8 cellular contexts compared by ENCODE assay signal in the genomic region with DNA sequence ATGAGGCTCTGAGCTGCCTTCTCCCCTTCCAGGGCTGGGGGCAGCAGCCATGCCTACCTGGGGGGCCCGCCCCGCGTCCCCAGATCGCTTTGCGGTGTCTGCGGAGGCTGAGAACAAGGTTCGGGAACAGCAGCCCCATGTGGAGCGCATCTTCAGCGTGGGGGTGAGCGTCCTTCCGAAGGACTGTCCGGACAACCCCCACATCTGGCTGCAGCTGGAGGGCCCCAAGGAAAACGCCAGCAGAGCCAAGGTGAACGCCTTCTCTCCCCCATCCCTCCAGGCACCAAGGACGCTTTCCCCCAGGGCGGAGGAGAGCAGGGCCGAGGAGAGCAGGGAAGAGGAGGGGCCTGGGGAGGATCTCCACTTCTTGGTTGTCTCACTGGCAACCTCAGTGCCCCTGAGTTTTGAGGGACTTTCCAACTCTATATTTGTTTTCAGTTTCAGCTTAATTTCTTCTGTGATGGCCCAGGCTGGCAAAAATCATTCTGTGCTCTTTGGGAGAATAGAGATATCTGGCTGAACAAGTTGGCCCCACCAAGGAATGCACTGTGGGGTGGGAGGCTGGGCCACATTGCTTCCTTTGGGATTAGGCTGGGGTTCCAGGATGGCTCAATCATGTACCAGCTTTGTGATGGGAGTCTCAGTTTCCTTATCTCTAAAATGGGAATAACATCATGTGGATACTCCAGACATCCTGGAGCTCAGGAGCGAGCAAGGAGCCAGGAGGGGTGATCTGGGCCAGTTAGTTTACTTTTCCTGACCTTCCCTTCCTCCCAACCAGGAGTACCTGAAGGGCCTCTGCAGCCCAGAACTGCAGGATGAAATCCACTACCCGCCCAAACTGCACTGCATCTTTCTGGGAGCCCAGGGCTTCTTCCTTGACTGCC. TPM values are rescaled to one million over a fixed set of nuclear protein-coding genes. Genes with fewer than 3 reads are reported as not detected.
A peak's percentile ranks its signal among the peaks of the same experiment; 100 is the strongest.
DNase-seq lines count a peak whose midpoint lies in the region; FAIRE-seq and TF ChIP-seq lines count a peak whose summit lies in the region.

No MANE protein-coding gene starts in this region.

- H3K27ac ChIP-seq in PC-9 (no peak overlapping the region), hepatocyte (peak overlapping the region; percentile 98)

- FAIRE-seq in HTR-8/SVneo (lab: Jason Lieb, UNC), result no peak

- POLR2A ChIA-PET in PC-9 (lab: Charles Lee; ENCODE audit: unreplicated experiment), result interaction anchor here (0.7 to 1.8 kb wide), 4 partner anchors 39 to 189 kb away, joined by 3 to 11 read pairs (median 7); a partner anchor contains a TSS

- H3K79me2 ChIP-seq in PC-9 (ENCODE audit: low read depth), result peaks cover 14% of the 10 kb centered on the region
- H3K79me2 ChIP-seq in hepatocyte, result peaks cover 38% of the 10 kb centered on the region

- 14% methylated on average over 18 of the region's 19 CpGs for WGBS in hepatocyte (ENCODE audit: low lambda C conversion rate, missing lambda C conversion rate)

- H3K36me3 ChIP-seq in PC-9 (ENCODE audit: low read depth), result no peaks in the 10 kb centered on the region
- H3K36me3 ChIP-seq in hepatocyte (replicated peaks; ENCODE audit: insufficient read depth, low read depth), result no peaks in the 10 kb centered on the region

- TF ChIP-seq CTCF in GM20000 (IDR thresholded peaks at IDR 0.05; ENCODE audit: extremely low read depth, missing control alignments), result no peak
- TF ChIP-seq CTCF in PC-9 (conservative IDR thresholded peaks at IDR 0.05), result no peak
- TF ChIP-seq CTCF in hepatocyte (IDR thresholded peaks at IDR 0.05; ENCODE audit: poor library complexity), result no peak

- TSS peak; percentile 42 for BruUV-seq in PC-9 (replicated peaks; lab: Mats Ljungman, UMichigan)

- intact Hi-C loops in PC-9 (cut with micrococcal nuclease; ENCODE audit: unreplicated experiment), result loop anchor here (1.0 to 5.0 kb wide), 4 partner anchors 38 to 189 kb away; a partner anchor contains a TSS

- peak overlapping the region; percentile 83 for H3K4me2 ChIP-seq in PC-9
- H3K4me2 ChIP-seq in hepatocyte, result peak overlapping the region; percentile 97

- H3K4me1 ChIP-seq in PC-9 (replicated peaks; ENCODE audit: insufficient read depth) (peaks cover 17% of the 10 kb centered on the region), hepatocyte (ENCODE audit: insufficient read depth) (peaks cover 33% of the 10 kb centered on the region)

- DNase-seq in AG20443 (ENCODE audit: low spot score) (peak; percentile 43), GM20000 (ENCODE audit: low spot score) (peak; percentile 83), PC-9 (peak in 1 of 2 experiments; percentile 29), hepatocyte (ENCODE audit: low spot score) (peak; percentile 64), NCI-H128 (lab: John Stamatoyannopoulos, UW; ENCODE audit: unreplicated experiment) (no peak), HTR-8/SVneo (ENCODE audit: insufficient read length, low spot score) (no peak)
- DNase-seq in activated naive CD8-positive, alpha-beta T cell treated with anti-CD3 and anti-CD28 coated beads, Interleukin-2, amount 50 U/mL, for 16 hours (ENCODE audit: low read depth, low spot score), result peak; percentile 38
- peak in 2 of 3 donors; percentile 65 to 68 for DNase-seq in stimulated activated CD4-positive, alpha-beta T cell treated with anti-CD3 and anti-CD28 coated beads, Interleukin-12 subunit alpha, Interleukin-12 subunit beta, amount 100 ng/mL, for 48 hours (ENCODE audit: low read depth in 2 of 3, low spot score in 1 of 3)

- H2AFZ ChIP-seq in PC-9 (no peak overlapping the region), hepatocyte (no peak overlapping the region)

- CTCF ChIA-PET in PC-9 (lab: Charles Lee), result interaction anchor here (0.5 to 1.5 kb wide), 9 partner anchors 12 to 321 kb away, joined by 3 to 26 read pairs (median 5); a partner anchor contains a TSS

- H3K9me3 ChIP-seq in PC-9 (ENCODE audit: insufficient read depth, low read depth) (no peaks in the 10 kb centered on the region), hepatocyte (ENCODE audit: low read depth) (no peaks in the 10 kb centered on the region)

- peak overlapping the region; percentile 64 for H3K4me3 ChIP-seq in PC-9
- H3K4me3 ChIP-seq in hepatocyte, result peak overlapping the region; percentile 89

- H3F3A ChIP-seq in PC-9 (ENCODE audit: insufficient read depth, low read depth), result peaks cover 16% of the 10 kb centered on the region; the same call in 1 of the 2 replicates

- no peaks in the 10 kb centered on the region for H3K9me2 ChIP-seq in PC-9 (ENCODE audit: insufficient read depth)
- H3K9me2 ChIP-seq in hepatocyte (replicated peaks; ENCODE audit: insufficient read depth), result no peaks in the 10 kb centered on the region

- H4K20me1 ChIP-seq in PC-9 (ENCODE audit: insufficient read depth) (0 out of 2 replicates have a peak, but pooled peaks cover 4% of the 10 kb centered on the region), hepatocyte (ENCODE audit: insufficient read depth, poor library complexity, severe bottlenecking) (peaks cover 22% of the 10 kb centered on the region)

- H3K27me3 ChIP-seq in PC-9 (ENCODE audit: insufficient read depth, low read depth) (no peaks in the 10 kb centered on the region), hepatocyte (no peaks in the 10 kb centered on the region)

RNA-seq across cellular contexts. Expression of a gene that starts 1.2 kb away (rescaled TPM):
- 51.5 and 53.4 TPM in 2 replicates for total RNA-seq in PC-9 (2021)
- 67.1 and 90.5 TPM in 2 replicates for total RNA-seq in hepatocyte
- polyA plus RNA-seq in hepatocyte, result 36.4 and 39.6 TPM in 2 replicates

RNA-seq across cellular contexts. Expression of a gene that starts 1.5 kb away (rescaled TPM):
- total RNA-seq in PC-9 (2021) (7.6 and 8.3 TPM in 2 replicates), hepatocyte (2.2 and 2.8 TPM in 2 replicates)
- 0.99 and 2.4 TPM in 2 replicates for polyA plus RNA-seq in hepatocyte

RNA-seq across cellular contexts. Expression of a gene that starts 11.7 kb away (rescaled TPM):
- 14.8 and 17.2 TPM in 2 replicates for total RNA-seq in PC-9 (2021)
- 24.4 and 34.1 TPM in 2 replicates for total RNA-seq in hepatocyte
- polyA plus RNA-seq in hepatocyte, result 99.7 and 102 TPM in 2 replicates

RNA-seq across cellular contexts. Expression of a gene that starts 32.1 kb away (rescaled TPM):
- 15.1 and 17.7 TPM in 2 replicates for total RNA-seq in PC-9 (2021)
- total RNA-seq in hepatocyte, result 41.7 and 56.5 TPM in 2 replicates
- polyA plus RNA-seq in hepatocyte, result 34.4 and 34.5 TPM in 2 replicates

Comparison
In these comparisons a context has a peak if more than half of its experiments do, and no peak if none do; other contexts are left out.
1. DNase-seq: peak in AG20443 (single experiment), GM20000 (single experiment), activated naive CD8-positive, alpha-beta T cell treated with anti-CD3 and anti-CD28 coated beads, Interleukin-2, amount 50 U/mL, for 16 hours (single experiment), hepatocyte (single experiment) and stimulated activated CD4-positive, alpha-beta T cell treated with anti-CD3 and anti-CD28 coated beads, Interleukin-12 subunit alpha, Interleukin-12 subunit beta, amount 100 ng/mL, for 48 hours (2 of 3); none in NCI-H128 (single experiment) and HTR-8/SVneo (single experiment).